In genomic region chr1:112676543-112676942, GRCh38 we compare ENCODE assay signal across 16 cellular contexts. TPM values are rescaled to one million over a fixed set of nuclear protein-coding genes. Genes with fewer than 3 reads are reported as not detected.
DNase-seq lines count a peak whose midpoint lies in the region; ATAC-seq and TF ChIP-seq lines count a peak whose summit lies in the region.
"Had no signal": no experiment of that assay in that cellular context is flagged by ENCODE, and none has a peak within 500 bp of the region (broad histone marks: within the 10 kb centered on the region; RNA-seq: fewer than 3 reads in every experiment).

No MANE protein-coding gene starts in this region.

- peaks cover 34% of the 10 kb centered on the region for H3K36me3 Mint-ChIP-seq in activated CD8-positive, alpha-beta T cell treated with anti-CD3 and anti-CD28 coated beads for 36 hours (ENCODE audit: low read depth)
- peaks cover 52% of the 10 kb centered on the region for H3K36me3 Mint-ChIP-seq in activated CD8-positive, alpha-beta T cell treated with anti-CD3 and anti-CD28 coated beads, Interleukin-2, amount 10 ng/mL, durations not matched to agents 7 days and 5 days (ENCODE audit: low read depth)
- peaks cover 35% of the 10 kb centered on the region for H3K36me3 Mint-ChIP-seq in activated T-helper 1 cell treated with anti-CD3 and anti-CD28 coated beads, Interleukin-12 subunit alpha, Interleukin-12 subunit beta, Interleukin-2, Interleukin-4 antibody, amounts not matched to agents 30 ng/mL and 10 ng/mL and 1 ng/mL, durations not matched to agents 14 hours and 24 hours and 36 hours (ENCODE audit: low read depth)
- peaks cover 45% of the 10 kb centered on the region for H3K36me3 Mint-ChIP-seq in nephron progenitor cell (ENCODE audit: low read depth)

- H3K9me3 Mint-ChIP-seq in activated CD8-positive, alpha-beta T cell treated with anti-CD3 and anti-CD28 coated beads for 36 hours, result no peaks in the 10 kb centered on the region
- H3K9me3 Mint-ChIP-seq in activated CD8-positive, alpha-beta T cell treated with anti-CD3 and anti-CD28 coated beads, Interleukin-2, amount 10 ng/mL, durations not matched to agents 7 days and 5 days (ENCODE audit: insufficient read depth), result no peaks in the 10 kb centered on the region
- no peaks in the 10 kb centered on the region for H3K9me3 Mint-ChIP-seq in activated T-helper 1 cell treated with anti-CD3 and anti-CD28 coated beads, Interleukin-12 subunit alpha, Interleukin-12 subunit beta, Interleukin-2, Interleukin-4 antibody, amounts not matched to agents 30 ng/mL and 10 ng/mL and 1 ng/mL, durations not matched to agents 14 hours and 24 hours and 36 hours
- peaks cover 11% of the 10 kb centered on the region for H3K9me3 Mint-ChIP-seq in nephron progenitor cell

- H3K27me3 ChIP-seq in Karpas-422 (ENCODE audit: low read length) (no peaks in the 10 kb centered on the region), aorta (ENCODE audit: control insufficient read depth in 1 of 2, insufficient read depth in 2 of 2, low read length in 1 of 2) (no peaks in the 10 kb centered on the region)
- H3K27me3 ChIP-seq: Peyer's patch had no signal

- no peaks in the 10 kb centered on the region; the same call in 1 of the 2 replicates for H3K36me3 ChIP-seq in Karpas-422 (ENCODE audit: insufficient read depth, low read length)
- peaks cover 0 to 3% of the 10 kb centered on the region in 2 donors for H3K36me3 ChIP-seq in aorta (ENCODE audit: control insufficient read depth in 1 of 2, insufficient read depth in 2 of 2, low read length in 1 of 2)

- no peak for ATAC-seq in activated CD8-positive, alpha-beta T cell treated with anti-CD3 and anti-CD28 coated beads for 36 hours
- ATAC-seq in activated CD8-positive, alpha-beta T cell treated with anti-CD3 and anti-CD28 coated beads, Interleukin-2, amount 10 ng/mL, durations not matched to agents 7 days and 5 days, result no peak
- ATAC-seq in aorta (ENCODE audit: low FRiP score), result no peak

- intact Hi-C loops in activated CD8-positive, alpha-beta T cell treated with anti-CD3 and anti-CD28 coated beads for 36 hours (cut with micrococcal nuclease), result no loop called here
- intact Hi-C loops in activated T-helper 1 cell treated with anti-CD3 and anti-CD28 coated beads, Interleukin-12 subunit alpha, Interleukin-12 subunit beta, Interleukin-2, Interleukin-4 antibody, amounts not matched to agents 30 ng/mL and 10 ng/mL and 1 ng/mL, durations not matched to agents 14 hours and 24 hours and 36 hours (cut with micrococcal nuclease), result loop anchor here (10.0 kb wide), 1 partner anchor 172 kb away; the partner anchor contains the start of gene WNT2B
- intact Hi-C loops in posterior vena cava (cut with DNase I) (no loop called here), aorta (cut with DNase I) (no loop called here)

- H3K27ac ChIP-seq in Karpas-422 (ENCODE audit: low read length) (no peak overlapping the region), aorta (ENCODE audit: low read depth in 1 of 2, low read length in 2 of 2) (no peak overlapping the region)
- H3K27ac ChIP-seq: Peyer's patch had no signal

- peaks cover 38% of the 10 kb centered on the region for H3K4me1 ChIP-seq in Karpas-422 (ENCODE audit: low read length)
- H3K4me1 ChIP-seq in aorta (ENCODE audit: control insufficient read depth in 1 of 2, insufficient read depth in 2 of 2, low read length in 2 of 2), result no peaks in the 10 kb centered on the region

- H3K9ac ChIP-seq in Karpas-422 (ENCODE audit: low read length), result no peak overlapping the region

- H3K27ac Mint-ChIP-seq in activated CD8-positive, alpha-beta T cell treated with anti-CD3 and anti-CD28 coated beads for 36 hours, result no peak overlapping the region
- no peak overlapping the region for H3K27ac Mint-ChIP-seq in activated CD8-positive, alpha-beta T cell treated with anti-CD3 and anti-CD28 coated beads, Interleukin-2, amount 10 ng/mL, durations not matched to agents 7 days and 5 days
- H3K27ac Mint-ChIP-seq in activated T-helper 1 cell treated with anti-CD3 and anti-CD28 coated beads, Interleukin-12 subunit alpha, Interleukin-12 subunit beta, Interleukin-2, Interleukin-4 antibody, amounts not matched to agents 30 ng/mL and 10 ng/mL and 1 ng/mL, durations not matched to agents 14 hours and 24 hours and 36 hours, result no peak overlapping the region
- no peak overlapping the region for H3K27ac Mint-ChIP-seq in nephron progenitor cell

- CTCF ChIA-PET in activated CD8-positive, alpha-beta T cell treated with anti-CD3 and anti-CD28 coated beads for 36 hours (lab: Charles Lee), result interaction anchor here (1.5 to 4.3 kb wide), 3 partner anchors 28 to 210 kb away, joined by 5 to 19 read pairs (median 7); no protein-coding TSS in a partner anchor
- CTCF ChIA-PET in activated CD8-positive, alpha-beta T cell treated with anti-CD3 and anti-CD28 coated beads, Interleukin-2, amount 10 ng/mL, durations not matched to agents 7 days and 5 days (lab: Charles Lee), result interaction anchor here (3.5 to 4.3 kb wide), 2 partner anchors 32 to 39 kb away, joined by 17 to 19 read pairs; partner anchors contain the start of gene PPM1J

- H3K4me3 Mint-ChIP-seq in activated CD8-positive, alpha-beta T cell treated with anti-CD3 and anti-CD28 coated beads for 36 hours, result peak overlapping the region; percentile 78
- no peak overlapping the region for H3K4me3 Mint-ChIP-seq in activated CD8-positive, alpha-beta T cell treated with anti-CD3 and anti-CD28 coated beads, Interleukin-2, amount 10 ng/mL, durations not matched to agents 7 days and 5 days
- H3K4me3 Mint-ChIP-seq in activated T-helper 1 cell treated with anti-CD3 and anti-CD28 coated beads, Interleukin-12 subunit alpha, Interleukin-12 subunit beta, Interleukin-2, Interleukin-4 antibody, amounts not matched to agents 30 ng/mL and 10 ng/mL and 1 ng/mL, durations not matched to agents 14 hours and 24 hours and 36 hours, result peak overlapping the region; percentile 81
- peak overlapping the region; percentile 85 for H3K4me3 Mint-ChIP-seq in nephron progenitor cell

- no peaks in the 10 kb centered on the region for H3K79me2 ChIP-seq in Karpas-422 (ENCODE audit: low read length)

- H3K4me2 ChIP-seq in Karpas-422 (ENCODE audit: low read depth, low read length, poor library complexity, severe bottlenecking), result peak overlapping the region; percentile 99

- TF ChIP-seq CTCF in activated CD8-positive, alpha-beta T cell treated with anti-CD3 and anti-CD28 coated beads for 36 hours (IDR thresholded peaks at IDR 0.05), result no peak
- no peak for TF ChIP-seq CTCF in nephron progenitor cell (IDR thresholded peaks at IDR 0.05)

- H3K9me3 ChIP-seq in Karpas-422 (ENCODE audit: low read length) (no peaks in the 10 kb centered on the region), aorta (ENCODE audit: control insufficient read depth, low read length) (no peaks in the 10 kb centered on the region)
- H3K9me3 ChIP-seq: Peyer's patch had no signal

- H4K20me1 ChIP-seq in Karpas-422 (ENCODE audit: insufficient read depth, low read depth, low read length), result peaks cover 3% of the 10 kb centered on the region; the same call in 1 of the 2 replicates

- no peak overlapping the region for H2AFZ ChIP-seq in Karpas-422 (ENCODE audit: low read length)

- H3K4me3 ChIP-seq in Karpas-422 (ENCODE audit: low read length) (no peak overlapping the region), aorta (ENCODE audit: low read length in 2 of 2) (no peak overlapping the region)

- H3K4me1 Mint-ChIP-seq in activated CD8-positive, alpha-beta T cell treated with anti-CD3 and anti-CD28 coated beads for 36 hours (ENCODE audit: low read depth), result peaks cover 52% of the 10 kb centered on the region
- peaks cover 44% of the 10 kb centered on the region for H3K4me1 Mint-ChIP-seq in activated CD8-positive, alpha-beta T cell treated with anti-CD3 and anti-CD28 coated beads, Interleukin-2, amount 10 ng/mL, durations not matched to agents 7 days and 5 days (ENCODE audit: low read depth)
- H3K4me1 Mint-ChIP-seq in activated T-helper 1 cell treated with anti-CD3 and anti-CD28 coated beads, Interleukin-12 subunit alpha, Interleukin-12 subunit beta, Interleukin-2, Interleukin-4 antibody, amounts not matched to agents 30 ng/mL and 10 ng/mL and 1 ng/mL, durations not matched to agents 14 hours and 24 hours and 36 hours (ENCODE audit: low read depth), result peaks cover 61% of the 10 kb centered on the region
- peaks cover 42% of the 10 kb centered on the region for H3K4me1 Mint-ChIP-seq in nephron progenitor cell

- POLR2A ChIA-PET in activated CD8-positive, alpha-beta T cell treated with anti-CD3 and anti-CD28 coated beads for 36 hours (lab: Charles Lee), result interaction anchor here (1.6 to 5.0 kb wide), 4 partner anchors 13 to 57 kb away, joined by 6 to 59 read pairs (median 46); partner anchors contain the start of genes CAPZA1 and ST7L
- POLR2A ChIA-PET in activated CD8-positive, alpha-beta T cell treated with anti-CD3 and anti-CD28 coated beads, Interleukin-2, amount 10 ng/mL, durations not matched to agents 7 days and 5 days (lab: Charles Lee), result interaction anchor here (3.2 kb wide), 1 partner anchor 28 kb away, joined by 21 read pairs; no protein-coding TSS in a partner anchor

- no peaks in the 10 kb centered on the region for H3K9me2 ChIP-seq in Karpas-422 (replicated peaks; ENCODE audit: insufficient read depth, low read length)

- H3K27me3 Mint-ChIP-seq in activated CD8-positive, alpha-beta T cell treated with anti-CD3 and anti-CD28 coated beads for 36 hours, result no peaks in the 10 kb centered on the region
- no peaks in the 10 kb centered on the region for H3K27me3 Mint-ChIP-seq in activated CD8-positive, alpha-beta T cell treated with anti-CD3 and anti-CD28 coated beads, Interleukin-2, amount 10 ng/mL, durations not matched to agents 7 days and 5 days (ENCODE audit: low read depth)
- no peaks in the 10 kb centered on the region for H3K27me3 Mint-ChIP-seq in activated T-helper 1 cell treated with anti-CD3 and anti-CD28 coated beads, Interleukin-12 subunit alpha, Interleukin-12 subunit beta, Interleukin-2, Interleukin-4 antibody, amounts not matched to agents 30 ng/mL and 10 ng/mL and 1 ng/mL, durations not matched to agents 14 hours and 24 hours and 36 hours (ENCODE audit: insufficient read depth)
- H3K27me3 Mint-ChIP-seq in nephron progenitor cell (ENCODE audit: low read depth, poor library complexity), result no peaks in the 10 kb centered on the region

- WGBS in aorta, 2 donors, result 96 to 99% methylated on average over 3 of the region's 3 CpGs

- DNase-seq in activated CD8-positive, alpha-beta T cell treated with anti-CD3 and anti-CD28 coated beads for 36 hours, result no peak
- DNase-seq in activated CD8-positive, alpha-beta T cell treated with anti-CD3 and anti-CD28 coated beads, Interleukin-2, amount 10 ng/mL, durations not matched to agents 7 days and 5 days, result no peak
- DNase-seq in Karpas-422 (peak; percentile 67), nephron progenitor cell (no peak), inferior parietal cortex (ENCODE audit: extremely low spot score) (no peak), posterior vena cava (ENCODE audit: low spot score) (no peak), aorta (no peak)
- no peak for DNase-seq in activated T-helper 1 cell treated with anti-CD3 and anti-CD28 coated beads, Interleukin-12 subunit alpha, Interleukin-12 subunit beta, Interleukin-2, Interleukin-4 antibody, amounts not matched to agents 30 ng/mL and 10 ng/mL and 1 ng/mL, durations not matched to agents 14 hours and 24 hours and 36 hours (ENCODE audit: low spot score)
- DNase-seq: activated CD8-positive, alpha-beta memory T cell treated with anti-CD3 and anti-CD28 coated beads, Interleukin-2, amount 50 U/mL, for 48 hours; effector CD8-positive, alpha-beta T cell; foreskin fibroblast; NCI-H1105 treated with DMSO at 0.1 percent for 48 hours; NCI-H345; posterior cingulate gyrus; T1000 had no signal

RNA-seq across cellular contexts. Expression of gene MOV10, which starts 2.1 kb away (rescaled TPM):
- total RNA-seq in activated CD8-positive, alpha-beta T cell treated with anti-CD3 and anti-CD28 coated beads for 36 hours, result 10 to 100 TPM; 77.2 to 78.5 TPM
- 100 to 1,000 TPM; 120 TPM for total RNA-seq in activated CD8-positive, alpha-beta T cell treated with anti-CD3 and anti-CD28 coated beads, Interleukin-2, amount 10 ng/mL, durations not matched to agents 7 days and 5 days
- total RNA-seq in Karpas-422 (2014; rRNA removed; shearing (Covaris generic); ENCODE audit: low replicate concordance), result 7.7 and 13.8 TPM in 2 replicates
- 64.6 and 66.2 TPM in 2 replicates for total RNA-seq in activated T-helper 1 cell treated with anti-CD3 and anti-CD28 coated beads, Interleukin-12 subunit alpha, Interleukin-12 subunit beta, Interleukin-2, Interleukin-4 antibody, amounts not matched to agents 30 ng/mL and 10 ng/mL and 1 ng/mL, durations not matched to agents 14 hours and 24 hours and 36 hours
- total RNA-seq in posterior vena cava (10 to 100 TPM; 29.5 to 32.3 TPM), aorta (10 to 100 TPM; 29.2 to 61.0 TPM)
- 10 to 100 TPM; 10.8 to 73.4 TPM for polyA plus RNA-seq in aorta

RNA-seq across cellular contexts. Expression of gene RHOC, which starts 30.4 kb away (rescaled TPM):
- 10 to 100 TPM; 34.2 to 34.7 TPM for total RNA-seq in activated CD8-positive, alpha-beta T cell treated with anti-CD3 and anti-CD28 coated beads for 36 hours
- 10 to 100 TPM; 85.6 to 93.8 TPM for total RNA-seq in activated CD8-positive, alpha-beta T cell treated with anti-CD3 and anti-CD28 coated beads, Interleukin-2, amount 10 ng/mL, durations not matched to agents 7 days and 5 days
- total RNA-seq in Karpas-422 (2014; rRNA removed; shearing (Covaris generic); ENCODE audit: low replicate concordance), result 16.5 and 38.6 TPM in 2 replicates
- 50.4 and 63.4 TPM in 2 replicates for total RNA-seq in activated T-helper 1 cell treated with anti-CD3 and anti-CD28 coated beads, Interleukin-12 subunit alpha, Interleukin-12 subunit beta, Interleukin-2, Interleukin-4 antibody, amounts not matched to agents 30 ng/mL and 10 ng/mL and 1 ng/mL, durations not matched to agents 14 hours and 24 hours and 36 hours
- total RNA-seq in posterior vena cava (100 to 1,000 TPM; 297 to 387 TPM), aorta (100 to 1,000 TPM; 269 to 316 TPM)
- polyA plus RNA-seq in aorta, result 100 to 1,000 TPM; 433 to 540 TPM

RNA-seq across cellular contexts. Expression of gene PPM1J, which starts 38.6 kb away (rescaled TPM):
- total RNA-seq in activated CD8-positive, alpha-beta T cell treated with anti-CD3 and anti-CD28 coated beads for 36 hours, result 1 to 10 TPM; 1.7 to 2.8 TPM
- not detected for total RNA-seq in activated CD8-positive, alpha-beta T cell treated with anti-CD3 and anti-CD28 coated beads, Interleukin-2, amount 10 ng/mL, durations not matched to agents 7 days and 5 days
- not detected in 2 replicates for total RNA-seq in Karpas-422 (2014; rRNA removed; shearing (Covaris generic); ENCODE audit: low replicate concordance)
- total RNA-seq in activated T-helper 1 cell treated with anti-CD3 and anti-CD28 coated beads, Interleukin-12 subunit alpha, Interleukin-12 subunit beta, Interleukin-2, Interleukin-4 antibody, amounts not matched to agents 30 ng/mL and 10 ng/mL and 1 ng/mL, durations not matched to agents 14 hours and 24 hours and 36 hours, result 0.60 and 1.1 TPM in 2 replicates
- total RNA-seq in posterior vena cava, result 1 to 10 TPM; 2.1 to 3.0 TPM
- total RNA-seq in aorta, result 1 to 10 TPM; 3.7 to 4.3 TPM
- polyA plus RNA-seq in aorta, result 1 to 10 TPM in 1 of 2 donors, not detected in 1; 7.1 TPM

RNA-seq across cellular contexts. Expression of gene CAPZA1, which starts 56.9 kb away (rescaled TPM):
- total RNA-seq in activated CD8-positive, alpha-beta T cell treated with anti-CD3 and anti-CD28 coated beads for 36 hours, result 100 to 1,000 TPM; 220 to 230 TPM
- 100 to 1,000 TPM; 279 to 280 TPM for total RNA-seq in activated CD8-positive, alpha-beta T cell treated with anti-CD3 and anti-CD28 coated beads, Interleukin-2, amount 10 ng/mL, durations not matched to agents 7 days and 5 days
- total RNA-seq in Karpas-422 (2014; rRNA removed; shearing (Covaris generic); ENCODE audit: low replicate concordance), result 155 and 225 TPM in 2 replicates
- total RNA-seq in activated T-helper 1 cell treated with anti-CD3 and anti-CD28 coated beads, Interleukin-12 subunit alpha, Interleukin-12 subunit beta, Interleukin-2, Interleukin-4 antibody, amounts not matched to agents 30 ng/mL and 10 ng/mL and 1 ng/mL, durations not matched to agents 14 hours and 24 hours and 36 hours, result 239 and 242 TPM in 2 replicates
- total RNA-seq in posterior vena cava (100 to 1,000 TPM; 104 to 109 TPM), aorta (100 to 1,000 TPM; 105 to 109 TPM)
- polyA plus RNA-seq in aorta, result 10 to 100 TPM; 39.1 to 65.0 TPM

RNA-seq across cellular contexts. Expression of gene ST7L, which starts 57.6 kb away (rescaled TPM):
- 10 to 100 TPM; 11.9 to 12.2 TPM for total RNA-seq in activated CD8-positive, alpha-beta T cell treated with anti-CD3 and anti-CD28 coated beads for 36 hours
- 10 to 100 TPM; 12.3 to 12.5 TPM for total RNA-seq in activated CD8-positive, alpha-beta T cell treated with anti-CD3 and anti-CD28 coated beads, Interleukin-2, amount 10 ng/mL, durations not matched to agents 7 days and 5 days
- total RNA-seq in Karpas-422 (2014; rRNA removed; shearing (Covaris generic); ENCODE audit: low replicate concordance), result 14.4 and 16.5 TPM in 2 replicates
- total RNA-seq in activated T-helper 1 cell treated with anti-CD3 and anti-CD28 coated beads, Interleukin-12 subunit alpha, Interleukin-12 subunit beta, Interleukin-2, Interleukin-4 antibody, amounts not matched to agents 30 ng/mL and 10 ng/mL and 1 ng/mL, durations not matched to agents 14 hours and 24 hours and 36 hours, result 12.2 and 13.5 TPM in 2 replicates
- total RNA-seq in posterior vena cava (10 to 100 TPM; 17.9 to 19.4 TPM), aorta (10 to 100 TPM; 20.2 to 27.3 TPM)
- polyA plus RNA-seq in aorta, result 10 to 100 TPM in 1 of 2 donors, 1 to 10 TPM in 1; 9.3 to 17.7 TPM
